39 cellular contexts compared by ENCODE assay signal in the genomic region with DNA sequence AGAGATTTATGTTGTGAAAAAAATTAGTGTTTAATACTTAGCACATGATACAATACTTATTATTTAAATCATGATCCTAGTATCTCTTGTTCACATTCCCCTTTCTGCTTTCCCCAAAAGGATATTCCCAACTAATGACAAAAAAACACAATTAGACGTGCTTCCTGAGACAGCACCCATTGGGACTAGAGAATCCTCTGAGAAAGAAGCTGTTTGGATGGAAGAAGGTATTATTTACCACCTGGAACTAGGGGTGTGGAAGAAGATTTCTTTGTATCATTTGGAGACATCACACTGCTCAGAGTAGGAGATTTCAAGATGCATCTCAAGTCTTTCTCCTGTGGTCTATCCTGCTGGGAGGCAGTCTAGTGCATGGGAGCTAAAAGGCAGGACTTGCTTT. TPM values are rescaled to one million over a fixed set of nuclear protein-coding genes. Genes with fewer than 3 reads are reported as not detected.
"Had no signal": no experiment of that assay in that cellular context is flagged by ENCODE, and none has a peak within 500 bp of the region (broad histone marks: within the 10 kb centered on the region; RNA-seq: fewer than 3 reads in every experiment).

A gene with protein sequence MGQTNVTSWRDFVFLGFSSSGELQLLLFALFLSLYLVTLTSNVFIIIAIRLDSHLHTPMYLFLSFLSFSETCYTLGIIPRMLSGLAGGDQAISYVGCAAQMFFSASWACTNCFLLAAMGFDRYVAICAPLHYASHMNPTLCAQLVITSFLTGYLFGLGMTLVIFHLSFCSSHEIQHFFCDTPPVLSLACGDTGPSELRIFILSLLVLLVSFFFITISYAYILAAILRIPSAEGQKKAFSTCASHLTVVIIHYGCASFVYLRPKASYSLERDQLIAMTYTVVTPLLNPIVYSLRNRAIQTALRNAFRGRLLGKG (plus strand): TSS at position 301 of the 400 bp plus-strand sequence. CDS start 1,171 bp downstream, outside the sequence.

- H3K27ac ChIP-seq: KMS-11 had no signal

- H3K4me3 ChIP-seq: MG63 had no signal

- H3K36me3 ChIP-seq: MG63 had no signal

- H3K9me3 ChIP-seq: MG63 had no signal

- H3K9ac ChIP-seq: KMS-11 had no signal

- H3K27me3 ChIP-seq: MG63 had no signal

- H3K4me2 ChIP-seq: KMS-11 had no signal

- DNase-seq: Karpas-422, Kasumi-1, MG63, MM.1S, MV-4-11, NCI-H1048, NCI-H1092, NCI-H1092 treated with DMSO at 0.1 percent for 48 hours, NCI-H1105, NCI-H1105 treated with DMSO at 0.1 percent for 48 hours, NCI-H1417, NCI-H1417 treated with DMSO at 0.1 percent for 48 hours, NCI-H1436, NCI-H1436 treated with DMSO at 0.1 percent for 48 hours, NCI-H146, NCI-H1694, NCI-H1694 treated with DMSO at 0.1 percent for 48 hours, NCI-H187, NCI-H187 treated with DMSO at 0.1 percent for 48 hours, NCI-H1930, NCI-H2029 treated with DMSO at 0.1 percent for 48 hours, NCI-H2081, NCI-H2081 treated with DMSO at 0.1 percent for 48 hours, NCI-H2107, NCI-H2171 treated with DMSO at 0.1 percent for 48 hours, NCI-H2227 treated with DMSO at 0.1 percent for 48 hours, NCI-H226, NCI-H345, NCI-H446, NCI-H446 treated with DMSO at 0.1 percent for 48 hours, NCI-H510A, NCI-H510A treated with DMSO at 0.1 percent for 48 hours, NCI-H524, NCI-H524 treated with DMSO at 0.1 percent for 48 hours had no signal

RNA-seq across cellular contexts. Expression of the gene that starts here (rescaled TPM):
- total RNA-seq: LHCN-M2, M059J, MCF 10A, NCI-H460 had no signal
